Comparison of ENCODE assay signal across 1 cellular context in genomic region chr12:95418142-95418541, GRCh38.
TF ChIP-seq lines count a peak whose summit lies in the region.

No MANE protein-coding gene starts in this region.

TF ChIP-seq in GM23338, 12 proteins besides CTCF, POLR2A, EP300 and RAD21 (continued from another document):
- no peak for TF ChIP-seq ZNF462 (CRISPR knock-in tag; IDR thresholded peaks at IDR 0.05)
- TF ChIP-seq EZH2phosphoT487 (IDR thresholded peaks at IDR 0.05; ENCODE audit: unreplicated experiment): no peak
- no peak for TF ChIP-seq STAT1 (IDR thresholded peaks at IDR 0.05; ENCODE audit: unreplicated experiment)
- TF ChIP-seq EZH2 (IDR thresholded peaks at IDR 0.05; ENCODE audit: low read depth, unreplicated experiment): no peak
- TF ChIP-seq CREB1 (CRISPR knock-in tag; IDR thresholded peaks at IDR 0.05; ENCODE audit: low read depth): no peak
- no peak for TF ChIP-seq REST (IDR thresholded peaks at IDR 0.05; ENCODE audit: unreplicated experiment)
- no peak for TF ChIP-seq JUNB (IDR thresholded peaks at IDR 0.05; ENCODE audit: unreplicated experiment)
- TF ChIP-seq ZNF331 (CRISPR knock-in tag; IDR thresholded peaks at IDR 0.05; ENCODE audit: low read depth): no peak
- TF ChIP-seq NANOG (IDR thresholded peaks at IDR 0.05; ENCODE audit: borderline replicate concordance): no peak
- TF ChIP-seq POLR2AphosphoS5 (IDR thresholded peaks at IDR 0.05; ENCODE audit: low read depth): no peak
- TF ChIP-seq ZNF114 (CRISPR knock-in tag; IDR thresholded peaks at IDR 0.05): no peak
